1 cellular context compared by ENCODE assay signal in the genomic region with DNA sequence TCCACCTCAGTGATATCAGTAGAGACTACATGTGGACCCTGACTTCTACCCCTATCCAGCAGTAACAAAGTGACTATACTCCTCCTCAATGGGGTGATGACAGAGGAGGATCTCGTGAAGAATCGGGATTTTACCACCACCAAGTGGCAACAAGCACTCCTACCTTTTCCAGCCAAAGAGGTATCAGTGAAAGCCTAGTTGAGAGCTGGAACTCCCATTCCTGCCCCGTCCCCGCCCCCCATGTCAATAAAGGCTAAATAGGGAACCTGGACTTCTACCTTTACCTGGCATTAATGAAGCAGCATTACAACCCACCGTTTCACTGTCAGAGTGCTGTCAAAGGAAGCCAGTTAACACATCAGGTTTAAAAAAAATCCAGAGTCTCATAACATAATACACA.
A peak's percentile ranks its signal among the peaks of the same experiment; 100 is the strongest.
TF ChIP-seq lines count a peak whose summit lies in the region.

No MANE protein-coding gene starts in this region.

TF ChIP-seq in HepG2, 621 proteins besides CTCF, POLR2A, EP300 and RAD21:
- no peak for TF ChIP-seq PRDM10 (CRISPR knock-in tag; IDR thresholded peaks at IDR 0.05; ENCODE audit: low read depth)
- no peak for TF ChIP-seq ZNF224 (CRISPR knock-in tag; IDR thresholded peaks at IDR 0.05)
- no peak for TF ChIP-seq NR1H2 (CRISPR knock-in tag; IDR thresholded peaks at IDR 0.05; ENCODE audit: borderline replicate concordance, low read depth)
- TF ChIP-seq RAD51 (IDR thresholded peaks at IDR 0.05; ENCODE audit: borderline replicate concordance) = no peak
- no peak for TF ChIP-seq ZNF672 (CRISPR knock-in tag; IDR thresholded peaks at IDR 0.05)
- peak; percentile 35 for TF ChIP-seq ZEB1 (IDR thresholded peaks at IDR 0.05; ENCODE audit: insufficient replicate concordance, low read depth)
- TF ChIP-seq ZNF572 (CRISPR knock-in tag; IDR thresholded peaks at IDR 0.05) = 0 out of 2 replicates have a peak, but pooled peaks have one; percentile 18
- 0 out of 2 replicates have a peak, but pooled peaks have one; percentile 32 for TF ChIP-seq ERF (CRISPR knock-in tag; IDR thresholded peaks at IDR 0.05)
- peak; percentile 18; the same call in 1 of the 2 replicates for TF ChIP-seq FOXA3 (CRISPR knock-in tag; IDR thresholded peaks at IDR 0.05)
- no peak for TF ChIP-seq ZSCAN12 (CRISPR knock-in tag; IDR thresholded peaks at IDR 0.05)
- 0 out of 2 replicates have a peak, but pooled peaks have one; percentile 18 for TF ChIP-seq ONECUT2 (CRISPR knock-in tag; IDR thresholded peaks at IDR 0.05)
- TF ChIP-seq HOXA9 (CRISPR knock-in tag; IDR thresholded peaks at IDR 0.05; ENCODE audit: borderline replicate concordance) = no peak
- TF ChIP-seq POGZ (CRISPR knock-in tag; IDR thresholded peaks at IDR 0.05) = 0 out of 2 replicates have a peak, but pooled peaks have one; percentile 32
- TF ChIP-seq ZNF331 (CRISPR knock-in tag; IDR thresholded peaks at IDR 0.05) = 0 out of 2 replicates have a peak, but pooled peaks have one; percentile 37
- TF ChIP-seq, protein P1, sequence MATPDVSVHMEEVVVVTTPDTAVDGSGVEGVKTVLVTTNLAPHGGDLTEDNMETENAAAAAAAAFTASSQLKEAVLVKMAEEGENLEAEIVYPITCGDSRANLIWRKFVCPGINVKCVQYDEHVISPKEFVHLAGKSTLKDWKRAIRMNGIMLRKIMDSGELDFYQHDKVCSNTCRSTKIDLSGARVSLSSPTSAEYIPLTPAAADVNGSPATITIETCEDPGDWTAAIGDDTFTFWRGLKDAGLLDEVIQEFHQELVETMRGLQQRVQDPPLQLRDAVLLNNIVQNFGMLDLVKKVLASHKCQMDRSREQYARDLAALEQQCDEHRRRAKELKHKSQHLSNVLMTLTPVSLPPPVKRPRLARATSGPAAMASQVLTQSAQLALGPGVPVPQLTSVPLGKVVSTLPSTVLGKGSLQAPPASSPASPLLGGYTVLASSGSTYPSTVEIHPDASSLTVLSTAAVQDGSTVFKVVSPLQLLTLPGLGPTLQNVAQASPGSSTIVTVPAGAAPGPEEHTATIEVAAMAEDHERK (CRISPR knock-in tag; IDR thresholded peaks at IDR 0.05; ENCODE audit: low read depth) = no peak
- no peak for TF ChIP-seq ESRRA (CRISPR knock-in tag; IDR thresholded peaks at IDR 0.05; ENCODE audit: low read depth)
- 0 out of 2 replicates have a peak, but pooled peaks have one; percentile 19 for TF ChIP-seq HNF4G (IDR thresholded peaks at IDR 0.05; ENCODE audit: borderline replicate concordance, low read depth, low read length)
- TF ChIP-seq HNF4G (CRISPR knock-in tag; IDR thresholded peaks at IDR 0.05; ENCODE audit: borderline replicate concordance, low read depth) = no peak
- TF ChIP-seq KDM5B (CRISPR knock-in tag; IDR thresholded peaks at IDR 0.05; ENCODE audit: borderline replicate concordance) = no peak
- TF ChIP-seq, protein P2, sequence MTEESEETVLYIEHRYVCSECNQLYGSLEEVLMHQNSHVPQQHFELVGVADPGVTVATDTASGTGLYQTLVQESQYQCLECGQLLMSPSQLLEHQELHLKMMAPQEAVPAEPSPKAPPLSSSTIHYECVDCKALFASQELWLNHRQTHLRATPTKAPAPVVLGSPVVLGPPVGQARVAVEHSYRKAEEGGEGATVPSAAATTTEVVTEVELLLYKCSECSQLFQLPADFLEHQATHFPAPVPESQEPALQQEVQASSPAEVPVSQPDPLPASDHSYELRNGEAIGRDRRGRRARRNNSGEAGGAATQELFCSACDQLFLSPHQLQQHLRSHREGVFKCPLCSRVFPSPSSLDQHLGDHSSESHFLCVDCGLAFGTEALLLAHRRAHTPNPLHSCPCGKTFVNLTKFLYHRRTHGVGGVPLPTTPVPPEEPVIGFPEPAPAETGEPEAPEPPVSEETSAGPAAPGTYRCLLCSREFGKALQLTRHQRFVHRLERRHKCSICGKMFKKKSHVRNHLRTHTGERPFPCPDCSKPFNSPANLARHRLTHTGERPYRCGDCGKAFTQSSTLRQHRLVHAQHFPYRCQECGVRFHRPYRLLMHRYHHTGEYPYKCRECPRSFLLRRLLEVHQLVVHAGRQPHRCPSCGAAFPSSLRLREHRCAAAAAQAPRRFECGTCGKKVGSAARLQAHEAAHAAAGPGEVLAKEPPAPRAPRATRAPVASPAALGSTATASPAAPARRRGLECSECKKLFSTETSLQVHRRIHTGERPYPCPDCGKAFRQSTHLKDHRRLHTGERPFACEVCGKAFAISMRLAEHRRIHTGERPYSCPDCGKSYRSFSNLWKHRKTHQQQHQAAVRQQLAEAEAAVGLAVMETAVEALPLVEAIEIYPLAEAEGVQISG (CRISPR knock-in tag; IDR thresholded peaks at IDR 0.05) = 0 out of 2 replicates have a peak, but pooled peaks have one; percentile 12
- TF ChIP-seq NR2C2 (CRISPR knock-in tag; IDR thresholded peaks at IDR 0.05; ENCODE audit: borderline replicate concordance) = no peak
- 0 out of 2 replicates have a peak, but pooled peaks have one; percentile 25 for TF ChIP-seq ZNF263 (CRISPR knock-in tag; IDR thresholded peaks at IDR 0.05)
- TF ChIP-seq FOXA1 (IDR thresholded peaks at IDR 0.05) = no peak
- peak; percentile 60 for TF ChIP-seq FOXA1 (CRISPR knock-in tag; IDR thresholded peaks at IDR 0.05)
- TF ChIP-seq, protein P3, sequence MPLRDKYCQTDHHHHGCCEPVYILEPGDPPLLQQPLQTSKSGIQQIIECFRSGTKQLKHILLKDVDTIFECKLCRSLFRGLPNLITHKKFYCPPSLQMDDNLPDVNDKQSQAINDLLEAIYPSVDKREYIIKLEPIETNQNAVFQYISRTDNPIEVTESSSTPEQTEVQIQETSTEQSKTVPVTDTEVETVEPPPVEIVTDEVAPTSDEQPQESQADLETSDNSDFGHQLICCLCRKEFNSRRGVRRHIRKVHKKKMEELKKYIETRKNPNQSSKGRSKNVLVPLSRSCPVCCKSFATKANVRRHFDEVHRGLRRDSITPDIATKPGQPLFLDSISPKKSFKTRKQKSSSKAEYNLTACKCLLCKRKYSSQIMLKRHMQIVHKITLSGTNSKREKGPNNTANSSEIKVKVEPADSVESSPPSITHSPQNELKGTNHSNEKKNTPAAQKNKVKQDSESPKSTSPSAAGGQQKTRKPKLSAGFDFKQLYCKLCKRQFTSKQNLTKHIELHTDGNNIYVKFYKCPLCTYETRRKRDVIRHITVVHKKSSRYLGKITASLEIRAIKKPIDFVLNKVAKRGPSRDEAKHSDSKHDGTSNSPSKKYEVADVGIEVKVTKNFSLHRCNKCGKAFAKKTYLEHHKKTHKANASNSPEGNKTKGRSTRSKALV (CRISPR knock-in tag; IDR thresholded peaks at IDR 0.05) = 0 out of 2 replicates have a peak, but pooled peaks have one; percentile 28
- TF ChIP-seq NFE2L2 (IDR thresholded peaks at IDR 0.05; ENCODE audit: low read length) = no peak
- TF ChIP-seq SOX13 (IDR thresholded peaks at IDR 0.05) = no peak
- TF ChIP-seq SOX13 (CRISPR knock-in tag; conservative IDR thresholded peaks at IDR 0.05 in 1 of 2, IDR thresholded peaks at IDR 0.05 in 1 of 2) = peak in 1 of 2 experiments; percentile 18; a peak in 1 of 4 replicates
- TF ChIP-seq HOXA3 (CRISPR knock-in tag; IDR thresholded peaks at IDR 0.05) = peak; percentile 20; the same call in 1 of the 2 replicates
- TF ChIP-seq KLF12 (CRISPR knock-in tag; IDR thresholded peaks at IDR 0.05; ENCODE audit: borderline replicate concordance) = 0 out of 2 replicates have a peak, but pooled peaks have one; percentile 33
- no peak for TF ChIP-seq ZNF235 (CRISPR knock-in tag; IDR thresholded peaks at IDR 0.05; ENCODE audit: borderline replicate concordance)
- no peak for TF ChIP-seq ZNF260 (CRISPR knock-in tag; IDR thresholded peaks at IDR 0.05; ENCODE audit: borderline replicate concordance, low read depth)
- no peak for TF ChIP-seq STAT5B (CRISPR knock-in tag; IDR thresholded peaks at IDR 0.05)
- TF ChIP-seq ZNF644 (CRISPR knock-in tag; IDR thresholded peaks at IDR 0.05; ENCODE audit: low read depth) = peak; percentile 32; the same call in 1 of the 2 replicates
- 0 out of 2 replicates have a peak, but pooled peaks have one; percentile 27 for TF ChIP-seq ZNF317 (CRISPR knock-in tag; IDR thresholded peaks at IDR 0.05)
- 0 out of 2 replicates have a peak, but pooled peaks have one; percentile 44 for TF ChIP-seq E2F2 (CRISPR knock-in tag; IDR thresholded peaks at IDR 0.05; ENCODE audit: borderline replicate concordance)
- TF ChIP-seq TEAD3 (CRISPR knock-in tag; optimal IDR thresholded peaks at IDR 0.05; ENCODE audit: borderline replicate concordance) = peak; percentile 33
- peak; percentile 69; the same call in 1 of the 2 replicates for TF ChIP-seq ZNF205 (CRISPR knock-in tag; IDR thresholded peaks at IDR 0.05)
- 0 out of 2 replicates have a peak, but pooled peaks have one; percentile 15 for TF ChIP-seq ZNF629 (CRISPR knock-in tag; conservative IDR thresholded peaks at IDR 0.05)
- TF ChIP-seq STAG1 (CRISPR knock-in tag; IDR thresholded peaks at IDR 0.05) = peak; percentile 76
- TF ChIP-seq HOXA5 (CRISPR knock-in tag; IDR thresholded peaks at IDR 0.05) = 0 out of 2 replicates have a peak, but pooled peaks have one; percentile 19
- TF ChIP-seq ZNF558 (CRISPR knock-in tag; IDR thresholded peaks at IDR 0.05; ENCODE audit: borderline replicate concordance) = no peak
